ENCODE assay signal across 12 cellular contexts in the genomic region with DNA sequence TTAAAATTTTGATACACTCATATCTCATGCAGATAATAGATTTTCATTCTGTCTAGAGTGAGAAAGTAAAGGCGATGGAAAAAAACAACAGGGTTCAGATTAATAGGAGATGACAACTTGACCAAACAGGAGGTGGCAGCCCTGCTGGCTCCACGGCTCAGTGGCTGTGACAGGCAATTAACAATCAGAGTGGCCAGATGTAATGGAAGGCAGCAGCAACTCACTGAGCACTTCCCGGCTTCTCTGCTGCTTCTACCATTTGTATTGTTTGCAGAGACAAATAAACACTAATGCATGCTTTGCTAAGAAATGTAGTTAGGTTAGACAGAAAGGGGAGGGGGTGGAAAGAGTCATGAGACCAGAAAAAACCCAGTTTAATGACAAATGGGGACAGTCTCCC.
A peak's percentile ranks its signal among the peaks of the same experiment; 100 is the strongest.
DNase-seq lines count a peak whose midpoint lies in the region; ATAC-seq and TF ChIP-seq lines count a peak whose summit lies in the region.
"Had no signal": no experiment of that assay in that cellular context is flagged by ENCODE, and none has a peak within 500 bp of the region (broad histone marks: within the 10 kb centered on the region; RNA-seq: fewer than 3 reads in every experiment).

No MANE protein-coding gene starts in this region.

- H3K27ac ChIP-seq in naive thymus-derived CD4-positive, alpha-beta T cell (ENCODE audit: low read depth, low read length): no peak overlapping the region
- H3K27ac ChIP-seq: epithelial cell of prostate had no signal

- no peaks in the 10 kb centered on the region for H3K36me3 ChIP-seq in naive thymus-derived CD4-positive, alpha-beta T cell (ENCODE audit: control insufficient read depth in 2 of 3, insufficient read depth in 3 of 3, low read length in 3 of 3)

- H3K9me3 Mint-ChIP-seq in WTC11 (peaks cover 20% of the 10 kb centered on the region), progenitor cell of endocrine pancreas (ENCODE audit: low read depth) (peaks cover 14% of the 10 kb centered on the region)
- H3K9me3 Mint-ChIP-seq in activated CD4-positive, alpha-beta T cell treated with anti-CD3 and anti-CD28 coated beads, Interleukin-2, amount 10 ng/mL, durations not matched to agents 7 days and 5 days: no peaks in the 10 kb centered on the region
- H3K9me3 Mint-ChIP-seq in naive thymus-derived CD4-positive, alpha-beta T cell: peaks cover 6 to 22% (median 11%) of the 10 kb centered on the region in 11 donors

- ATAC-seq in HG03175 (IDR thresholded peaks at IDR 0.05; ENCODE audit: unreplicated experiment): peak; percentile 74
- ATAC-seq in WTC11: peak; percentile 81
- ATAC-seq in naive thymus-derived CD4-positive, alpha-beta T cell: no peak

- H3K36me3 Mint-ChIP-seq in WTC11: peaks cover 16% of the 10 kb centered on the region
- peaks cover 7% of the 10 kb centered on the region for H3K36me3 Mint-ChIP-seq in progenitor cell of endocrine pancreas (ENCODE audit: insufficient read depth)
- H3K36me3 Mint-ChIP-seq in activated CD4-positive, alpha-beta T cell treated with anti-CD3 and anti-CD28 coated beads, Interleukin-2, amount 10 ng/mL, durations not matched to agents 7 days and 5 days (ENCODE audit: low read depth): no peaks in the 10 kb centered on the region
- no peaks in the 10 kb centered on the region for H3K36me3 Mint-ChIP-seq in naive thymus-derived CD4-positive, alpha-beta T cell

- H3K9me3 ChIP-seq in naive thymus-derived CD4-positive, alpha-beta T cell (ENCODE audit: control insufficient read depth in 2 of 3, low read length in 3 of 3): no peaks in the 10 kb centered on the region

- TF ChIP-seq CTCF in WTC11 (IDR thresholded peaks at IDR 0.05) (no peak), progenitor cell of endocrine pancreas (IDR thresholded peaks at IDR 0.05; ENCODE audit: unreplicated experiment) (no peak)

- no peaks in the 10 kb centered on the region for H3K27me3 ChIP-seq in naive thymus-derived CD4-positive, alpha-beta T cell (ENCODE audit: control insufficient read depth in 2 of 2, insufficient read depth in 2 of 2, low read length in 2 of 2)

- POLR2A ChIA-PET in WTC11 (lab: Charles Lee): no interaction called here
- POLR2A ChIA-PET in activated CD4-positive, alpha-beta T cell treated with anti-CD3 and anti-CD28 coated beads, Interleukin-2, amount 10 ng/mL, durations not matched to agents 7 days and 5 days (lab: Charles Lee): no interaction called here
- POLR2A ChIA-PET in naive thymus-derived CD4-positive, alpha-beta T cell (lab: Charles Lee): no interaction called here

- H3K27me3 Mint-ChIP-seq in WTC11 (ENCODE audit: low read depth): no peaks in the 10 kb centered on the region
- no peaks in the 10 kb centered on the region for H3K27me3 Mint-ChIP-seq in progenitor cell of endocrine pancreas
- no peaks in the 10 kb centered on the region for H3K27me3 Mint-ChIP-seq in activated CD4-positive, alpha-beta T cell treated with anti-CD3 and anti-CD28 coated beads, Interleukin-2, amount 10 ng/mL, durations not matched to agents 7 days and 5 days
- no peaks in the 10 kb centered on the region for H3K27me3 Mint-ChIP-seq in naive thymus-derived CD4-positive, alpha-beta T cell

- peak; percentile 52 for DNase-seq in NCI-H2171 (lab: John Stamatoyannopoulos, UW)
- DNase-seq in WTC11 (ENCODE audit: low spot score): peak; percentile 18
- no peak for DNase-seq in progenitor cell of endocrine pancreas (ENCODE audit: low spot score, unreplicated experiment)
- DNase-seq in activated CD4-positive, alpha-beta T cell treated with anti-CD3 and anti-CD28 coated beads, Interleukin-2, amount 10 ng/mL, durations not matched to agents 7 days and 5 days: no peak
- DNase-seq in activated T-cell treated with anti-CD3 and anti-CD28 coated beads, Interleukin-2, amount 50 U/mL, for 1 hour: no peak
- no peak for DNase-seq in naive thymus-derived CD4-positive, alpha-beta T cell
- DNase-seq in activated CD4-positive, CD25-positive, alpha-beta regulatory T cell (lab: John Stamatoyannopoulos, UW): no peak
- DNase-seq: DND-41; IMR-90; stimulated activated CD4-positive, alpha-beta T cell treated with anti-CD3 and anti-CD28 coated beads, Interleukin-12 subunit alpha, Interleukin-12 subunit beta, amount 100 ng/mL, for 4 hours had no signal

- H3K4me3 ChIP-seq in naive thymus-derived CD4-positive, alpha-beta T cell (ENCODE audit: low read length): no peak overlapping the region

- intact Hi-C loops in naive thymus-derived CD4-positive, alpha-beta T cell (cut with micrococcal nuclease): no loop called here

- H3K4me1 Mint-ChIP-seq in WTC11: peaks cover 5% of the 10 kb centered on the region
- peaks cover 15% of the 10 kb centered on the region for H3K4me1 Mint-ChIP-seq in progenitor cell of endocrine pancreas (ENCODE audit: low read depth)
- no peaks in the 10 kb centered on the region for H3K4me1 Mint-ChIP-seq in activated CD4-positive, alpha-beta T cell treated with anti-CD3 and anti-CD28 coated beads, Interleukin-2, amount 10 ng/mL, durations not matched to agents 7 days and 5 days
- H3K4me1 Mint-ChIP-seq in naive thymus-derived CD4-positive, alpha-beta T cell: no peaks in the 10 kb centered on the region

- H3K4me3 Mint-ChIP-seq in WTC11: no peak overlapping the region
- H3K4me3 Mint-ChIP-seq in progenitor cell of endocrine pancreas (ENCODE audit: low read depth): no peak overlapping the region
- H3K4me3 Mint-ChIP-seq in activated CD4-positive, alpha-beta T cell treated with anti-CD3 and anti-CD28 coated beads, Interleukin-2, amount 10 ng/mL, durations not matched to agents 7 days and 5 days: no peak overlapping the region
- no peak overlapping the region for H3K4me3 Mint-ChIP-seq in naive thymus-derived CD4-positive, alpha-beta T cell

- no peak overlapping the region; the same call in 1 of the 2 replicates for H3K27ac Mint-ChIP-seq in WTC11
- H3K27ac Mint-ChIP-seq in progenitor cell of endocrine pancreas: peak overlapping the region; percentile 25
- no peak overlapping the region for H3K27ac Mint-ChIP-seq in activated CD4-positive, alpha-beta T cell treated with anti-CD3 and anti-CD28 coated beads, Interleukin-2, amount 10 ng/mL, durations not matched to agents 7 days and 5 days
- H3K27ac Mint-ChIP-seq in naive thymus-derived CD4-positive, alpha-beta T cell: no peak overlapping the region

- no peaks in the 10 kb centered on the region for H3K4me1 ChIP-seq in naive thymus-derived CD4-positive, alpha-beta T cell (ENCODE audit: control insufficient read depth in 2 of 2, insufficient read depth in 2 of 2, low read length in 2 of 2)

- CTCF ChIA-PET in WTC11 (lab: Charles Lee): no interaction called here
- CTCF ChIA-PET in activated CD4-positive, alpha-beta T cell treated with anti-CD3 and anti-CD28 coated beads, Interleukin-2, amount 10 ng/mL, durations not matched to agents 7 days and 5 days (lab: Charles Lee): no interaction called here
- CTCF ChIA-PET in naive thymus-derived CD4-positive, alpha-beta T cell (lab: Charles Lee): no interaction called here

TF ChIP-seq in WTC11, 78 proteins besides CTCF, POLR2A, EP300 and RAD21:
- TF ChIP-seq, protein P1, sequence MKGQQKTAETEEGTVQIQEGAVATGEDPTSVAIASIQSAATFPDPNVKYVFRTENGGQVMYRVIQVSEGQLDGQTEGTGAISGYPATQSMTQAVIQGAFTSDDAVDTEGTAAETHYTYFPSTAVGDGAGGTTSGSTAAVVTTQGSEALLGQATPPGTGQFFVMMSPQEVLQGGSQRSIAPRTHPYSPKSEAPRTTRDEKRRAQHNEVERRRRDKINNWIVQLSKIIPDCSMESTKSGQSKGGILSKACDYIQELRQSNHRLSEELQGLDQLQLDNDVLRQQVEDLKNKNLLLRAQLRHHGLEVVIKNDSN (CRISPR knock-in tag; IDR thresholded peaks at IDR 0.05): no peak
- TF ChIP-seq ZNF219 (CRISPR knock-in tag; IDR thresholded peaks at IDR 0.05; ENCODE audit: borderline replicate concordance) (no peak), MYBL2 (CRISPR knock-in tag; IDR thresholded peaks at IDR 0.05) (no peak), ZNF121 (CRISPR knock-in tag; IDR thresholded peaks at IDR 0.05) (no peak), ZNF138 (CRISPR knock-in tag; conservative IDR thresholded peaks at IDR 0.05) (no peak), CREB1 (CRISPR knock-in tag; IDR thresholded peaks at IDR 0.05) (no peak), ZNF232 (CRISPR knock-in tag; IDR thresholded peaks at IDR 0.05) (no peak), ELF4 (CRISPR knock-in tag; IDR thresholded peaks at IDR 0.05; ENCODE audit: low read depth) (no peak), NFYB (CRISPR knock-in tag; conservative IDR thresholded peaks at IDR 0.05; ENCODE audit: low read depth) (no peak), ATF1 (CRISPR knock-in tag; IDR thresholded peaks at IDR 0.05) (no peak)
- TF ChIP-seq, protein P2, sequence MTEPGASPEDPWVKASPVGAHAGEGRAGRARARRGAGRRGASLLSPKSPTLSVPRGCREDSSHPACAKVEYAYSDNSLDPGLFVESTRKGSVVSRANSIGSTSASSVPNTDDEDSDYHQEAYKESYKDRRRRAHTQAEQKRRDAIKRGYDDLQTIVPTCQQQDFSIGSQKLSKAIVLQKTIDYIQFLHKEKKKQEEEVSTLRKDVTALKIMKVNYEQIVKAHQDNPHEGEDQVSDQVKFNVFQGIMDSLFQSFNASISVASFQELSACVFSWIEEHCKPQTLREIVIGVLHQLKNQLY (CRISPR knock-in tag; IDR thresholded peaks at IDR 0.05): no peak
- TF ChIP-seq, protein P3, sequence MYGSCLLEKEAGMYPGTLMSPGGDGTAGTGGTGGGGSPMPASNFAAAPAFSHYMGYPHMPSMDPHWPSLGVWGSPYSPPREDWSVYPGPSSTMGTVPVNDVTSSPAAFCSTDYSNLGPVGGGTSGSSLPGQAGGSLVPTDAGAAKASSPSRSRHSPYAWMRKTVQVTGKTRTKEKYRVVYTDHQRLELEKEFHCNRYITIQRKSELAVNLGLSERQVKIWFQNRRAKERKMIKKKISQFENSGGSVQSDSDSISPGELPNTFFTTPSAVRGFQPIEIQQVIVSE (CRISPR knock-in tag; IDR thresholded peaks at IDR 0.05; ENCODE audit: borderline replicate concordance): no peak

Comparison
In these comparisons a context has a peak if more than half of its experiments do, and no peak if none do; other contexts are left out.
1. DNase-seq: peak in NCI-H2171 (single experiment) and WTC11 (single experiment); none in progenitor cell of endocrine pancreas (single experiment), activated CD4-positive, alpha-beta T cell treated with anti-CD3 and anti-CD28 coated beads, Interleukin-2, amount 10 ng/mL, durations not matched to agents 7 days and 5 days (single experiment), activated T-cell treated with anti-CD3 and anti-CD28 coated beads, Interleukin-2, amount 50 U/mL, for 1 hour (single experiment), naive thymus-derived CD4-positive, alpha-beta T cell (0 of 9) and activated CD4-positive, CD25-positive, alpha-beta regulatory T cell (0 of 4).